In the genomic region with DNA sequence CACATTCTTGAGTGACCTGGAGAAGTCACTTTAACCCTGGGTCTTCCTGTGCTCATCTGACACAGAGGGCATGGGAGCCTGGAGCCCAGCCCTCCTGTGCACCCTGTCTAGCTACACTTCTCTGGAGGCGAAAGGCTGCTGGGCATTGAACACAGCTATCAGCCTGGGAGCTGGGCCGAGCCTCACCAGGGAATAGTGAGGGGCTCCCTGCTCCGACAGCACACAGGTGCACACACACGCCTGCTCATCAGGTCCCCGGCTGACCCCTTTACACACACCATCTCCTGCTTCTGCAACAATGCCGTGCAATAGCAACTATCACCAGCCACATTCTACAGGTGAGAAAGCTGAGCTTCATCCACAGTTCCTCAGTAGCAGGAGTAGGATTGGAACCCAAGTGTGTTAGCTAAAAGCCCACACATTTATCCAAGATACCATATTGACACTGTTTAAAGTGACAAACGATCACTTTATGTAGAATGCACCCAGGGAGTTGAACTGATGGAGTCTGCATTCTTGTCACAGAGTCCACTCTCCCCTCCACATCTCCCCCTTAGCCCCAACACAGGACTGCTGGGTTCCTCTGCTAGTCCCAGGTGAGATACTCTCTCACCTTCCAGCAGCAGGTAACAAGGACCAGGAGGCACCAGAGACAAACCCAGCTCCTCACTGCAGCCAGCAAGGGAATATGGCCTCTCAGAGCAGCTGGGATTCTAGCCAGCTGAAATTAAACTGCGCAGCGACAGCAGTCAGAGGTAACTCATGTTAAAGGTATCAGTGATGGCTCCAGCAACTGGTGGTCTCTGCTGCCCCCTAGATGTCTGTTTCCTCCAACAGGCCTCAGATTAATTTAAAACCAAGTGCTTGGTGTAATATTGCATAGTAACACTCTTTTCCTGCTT, we compare ENCODE assay signal across 8 cellular contexts. TPM values are rescaled to one million over a fixed set of nuclear protein-coding genes. Genes with fewer than 3 reads are reported as not detected.
A peak's percentile ranks its signal among the peaks of the same experiment; 100 is the strongest.
DNase-seq lines count a peak whose midpoint lies in the region; ATAC-seq and TF ChIP-seq lines count a peak whose summit lies in the region.

No MANE protein-coding gene starts in this region.

- H3K4me3 Mint-ChIP-seq in activated T-cell treated with anti-CD3 and anti-CD28 coated beads, Interleukin-2, amount 50 U/mL, for 24 hours: no peak overlapping the region
- no peak overlapping the region for H3K4me3 Mint-ChIP-seq in progenitor cell of endocrine pancreas (ENCODE audit: low read depth)

- no peaks in the 10 kb centered on the region for H3K4me1 ChIP-seq in NT2/D1 (ENCODE audit: insufficient read depth, insufficient read length)
- no peaks in the 10 kb centered on the region for H3K4me1 ChIP-seq in foreskin keratinocyte

- no peak overlapping the region for H3K27ac Mint-ChIP-seq in activated T-cell treated with anti-CD3 and anti-CD28 coated beads, Interleukin-2, amount 50 U/mL, for 24 hours
- H3K27ac Mint-ChIP-seq in progenitor cell of endocrine pancreas: no peak overlapping the region

- ATAC-seq in foreskin keratinocyte (peak; percentile 76), GM18502 (IDR thresholded peaks at IDR 0.05; ENCODE audit: poor library complexity, unreplicated experiment) (no peak), GM18511 (IDR thresholded peaks at IDR 0.05; ENCODE audit: unreplicated experiment) (no peak)

- no peaks in the 10 kb centered on the region for H3K36me3 ChIP-seq in NT2/D1 (ENCODE audit: insufficient read depth, insufficient read length, low read length)

- no peaks in the 10 kb centered on the region for H3K4me1 Mint-ChIP-seq in activated T-cell treated with anti-CD3 and anti-CD28 coated beads, Interleukin-2, amount 50 U/mL, for 24 hours (ENCODE audit: low read depth)
- peaks cover 4% of the 10 kb centered on the region for H3K4me1 Mint-ChIP-seq in progenitor cell of endocrine pancreas (ENCODE audit: low read depth)

- DNase-seq in DMS114 treated with DMSO at 0.1 percent for 48 hours (lab: John Stamatoyannopoulos, UW; ENCODE audit: unreplicated experiment): peak; percentile 16
- peak; percentile 51 for DNase-seq in HT1080 (ENCODE audit: low read depth)
- DNase-seq in NT2/D1 (ENCODE audit: low read depth, low spot score): peak; percentile 72
- DNase-seq in activated T-cell treated with anti-CD3 and anti-CD28 coated beads, Interleukin-2, amount 50 U/mL, for 24 hours: peak; percentile 65
- peak in 1 of 2 donors; percentile 56 for DNase-seq in foreskin keratinocyte
- DNase-seq in progenitor cell of endocrine pancreas (ENCODE audit: low spot score, unreplicated experiment): peak; percentile 63

- no peaks in the 10 kb centered on the region for H3K9me3 ChIP-seq in NT2/D1 (ENCODE audit: insufficient read depth, low read length)

- H3K36me3 Mint-ChIP-seq in activated T-cell treated with anti-CD3 and anti-CD28 coated beads, Interleukin-2, amount 50 U/mL, for 24 hours (ENCODE audit: low read depth): no peaks in the 10 kb centered on the region
- no peaks in the 10 kb centered on the region for H3K36me3 Mint-ChIP-seq in progenitor cell of endocrine pancreas (ENCODE audit: insufficient read depth)

- no peak overlapping the region for H3K9ac ChIP-seq in NT2/D1 (ENCODE audit: insufficient read length, low read depth)

- no peaks in the 10 kb centered on the region for H3K9me3 Mint-ChIP-seq in activated T-cell treated with anti-CD3 and anti-CD28 coated beads, Interleukin-2, amount 50 U/mL, for 24 hours
- H3K9me3 Mint-ChIP-seq in progenitor cell of endocrine pancreas (ENCODE audit: low read depth): no peaks in the 10 kb centered on the region

- peak; percentile 92 for TF ChIP-seq CTCF in foreskin keratinocyte (conservative IDR thresholded peaks at IDR 0.05)
- TF ChIP-seq CTCF in progenitor cell of endocrine pancreas (IDR thresholded peaks at IDR 0.05; ENCODE audit: unreplicated experiment): peak; percentile 94

- peaks cover 10% of the 10 kb centered on the region for H3K27me3 Mint-ChIP-seq in activated T-cell treated with anti-CD3 and anti-CD28 coated beads, Interleukin-2, amount 50 U/mL, for 24 hours
- peaks cover 35% of the 10 kb centered on the region for H3K27me3 Mint-ChIP-seq in progenitor cell of endocrine pancreas

- no peak overlapping the region for H3K27ac ChIP-seq in foreskin keratinocyte

- peaks cover 7% of the 10 kb centered on the region for H3K27me3 ChIP-seq in NT2/D1 (ENCODE audit: insufficient read depth, insufficient read length)
- peaks cover 10% of the 10 kb centered on the region for H3K27me3 ChIP-seq in foreskin keratinocyte

- H3K4me3 ChIP-seq in NT2/D1 (ENCODE audit: insufficient read length, low read depth): no peak overlapping the region

RNA-seq across cellular contexts. Expression of a gene that starts 18.3 kb away (rescaled TPM):
- not detected in 2 replicates for total RNA-seq in HT1080 (2014; rRNA removed; shearing (Covaris generic))
- not detected in 2 replicates for polyA plus RNA-seq in HT1080 (2015; cell fraction: cytosol; rRNA removed)
- polyA plus RNA-seq in HT1080 (2015; cell fraction: nucleus; rRNA removed): not detected in 2 replicates
- total RNA-seq in foreskin keratinocyte (0.68 and 1.1 TPM in 2 replicates), progenitor cell of endocrine pancreas (1.3 and 2.2 TPM in 2 replicates)
- 0.55 and 0.73 TPM in 2 replicates for polyA plus RNA-seq in foreskin keratinocyte

RNA-seq across cellular contexts. Expression of a gene that starts 28.5 kb away (rescaled TPM):
- 382 and 422 TPM in 2 replicates for total RNA-seq in HT1080 (2014; rRNA removed; shearing (Covaris generic))
- 404 and 442 TPM in 2 replicates for polyA plus RNA-seq in HT1080 (2015; cell fraction: cytosol; rRNA removed)
- 735 and 824 TPM in 2 replicates for polyA plus RNA-seq in HT1080 (2015; cell fraction: nucleus; rRNA removed)
- total RNA-seq in foreskin keratinocyte (530 and 551 TPM in 2 replicates), progenitor cell of endocrine pancreas (20.3 and 33.8 TPM in 2 replicates)
- 278 and 298 TPM in 2 replicates for polyA plus RNA-seq in foreskin keratinocyte

Comparison
In these comparisons a context has a peak if more than half of its experiments do, and no peak if none do; other contexts are left out.
1. RNA of a gene that starts 28.5 kb away (total RNA-seq): 530 to 551 TPM in foreskin keratinocyte and 382 to 422 TPM in HT1080; 20.3 to 33.8 TPM in progenitor cell of endocrine pancreas; every median in the first group is over 10 times any median in the second.